In the genomic region with DNA sequence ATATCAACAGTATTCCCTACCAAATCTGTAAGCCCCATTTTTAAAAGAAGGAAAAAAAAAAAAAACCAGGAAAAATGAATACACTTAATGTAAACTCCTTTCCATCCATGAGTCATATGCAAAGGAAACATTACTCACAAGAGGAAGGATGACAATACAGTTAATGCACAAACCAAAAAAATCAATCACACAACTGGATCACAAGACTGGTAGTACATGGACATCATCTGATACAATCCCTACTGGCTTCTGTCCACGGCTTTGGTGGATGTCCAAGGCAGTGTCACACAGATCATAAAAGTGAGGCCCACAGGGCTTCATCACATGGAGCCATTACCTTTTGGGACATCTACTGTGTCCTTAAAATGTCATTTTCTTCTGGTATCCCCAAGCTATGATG, we compare ENCODE assay signal across 23 cellular contexts. TPM values are rescaled to one million over a fixed set of nuclear protein-coding genes. Genes with fewer than 3 reads are reported as not detected.
DNase-seq lines count a peak whose midpoint lies in the region; ATAC-seq, FAIRE-seq and TF ChIP-seq lines count a peak whose summit lies in the region.
"Had no signal": no experiment of that assay in that cellular context is flagged by ENCODE, and none has a peak within 500 bp of the region (broad histone marks: within the 10 kb centered on the region; RNA-seq: fewer than 3 reads in every experiment).

No MANE protein-coding gene starts in this region.

- H3K9ac ChIP-seq in keratinocyte (ENCODE audit: control insufficient read depth, extremely low read depth, insufficient read depth, low read length), result no peak overlapping the region

- ATAC-seq in GM18907 (IDR thresholded peaks at IDR 0.05; ENCODE audit: unreplicated experiment), result no peak
- no peak for ATAC-seq in WTC11
- ATAC-seq in HG03135 (IDR thresholded peaks at IDR 0.05; ENCODE audit: unreplicated experiment), result no peak
- ATAC-seq: esophagus mucosa; stimulated activated memory B cell treated with anti-CD40 and anti-IgM and Interleukin-4, amounts not matched to agents 10 μg/mL and 1 μg/mL and 100 μg/mL, for 72 hours; T-helper 17 cell had no signal

- H3K36me3 ChIP-seq in brain microvascular endothelial cell (replicated peaks), result peaks cover 5% of the 10 kb centered on the region
- H3K36me3 ChIP-seq in keratinocyte (ENCODE audit: control insufficient read depth in 2 of 2, extremely low read depth in 1 of 2, insufficient read depth in 2 of 2, low read length in 2 of 2), result peaks cover 2 to 11% of the 10 kb centered on the region in 2 experiments

- H3K4me1 ChIP-seq in keratinocyte (ENCODE audit: control insufficient read depth, extremely low read depth, insufficient read depth, low read length), result peaks cover 10% of the 10 kb centered on the region
- H3K4me1 ChIP-seq: BE2C, psoas muscle, vagina had no signal

- FAIRE-seq in keratinocyte (lab: Jason Lieb, UNC), result peak; percentile 70
- FAIRE-seq: H1 had no signal

- peaks cover 2% of the 10 kb centered on the region for H3K79me2 ChIP-seq in keratinocyte (ENCODE audit: control insufficient read depth, insufficient read depth, low read length)

- H3K9me3 Mint-ChIP-seq in HFFc6 (no peaks in the 10 kb centered on the region), WTC11 (no peaks in the 10 kb centered on the region)
- H3K9me3 Mint-ChIP-seq: stimulated activated memory B cell treated with anti-CD40 and anti-IgM and Interleukin-4, amounts not matched to agents 10 μg/mL and 1 μg/mL and 100 μg/mL, for 72 hours had no signal

- H3K4me1 Mint-ChIP-seq in HFFc6 (ENCODE audit: low read depth) (peaks cover 33% of the 10 kb centered on the region), WTC11 (peaks cover 17% of the 10 kb centered on the region)

- H3K27ac ChIP-seq in AG04450 (ENCODE audit: low read depth, low read length), result peak overlapping the region; percentile 40
- peak overlapping the region; percentile 6 for H3K27ac ChIP-seq in brain microvascular endothelial cell
- H3K27ac ChIP-seq in keratinocyte (ENCODE audit: control insufficient read depth, insufficient read depth, low read length), result peak overlapping the region; percentile 69
- H3K27ac ChIP-seq: psoas muscle, vagina had no signal

- no peak for TF ChIP-seq CTCF in AG04450 (IDR thresholded peaks at IDR 0.05; ENCODE audit: low read depth, low read length)
- no peak for TF ChIP-seq CTCF in HFFc6 (IDR thresholded peaks at IDR 0.05)
- TF ChIP-seq CTCF in brain microvascular endothelial cell (IDR thresholded peaks at IDR 0.05; ENCODE audit: low read depth, low read length, missing control alignments), result no peak
- no peak for TF ChIP-seq CTCF in keratinocyte (optimal IDR thresholded peaks at IDR 0.05 in 1 of 3, IDR thresholded peaks at IDR 0.05 in 1 of 3, conservative IDR thresholded peaks at IDR 0.05 in 1 of 3; ENCODE audit: extremely low read depth in 1 of 3, insufficient read depth in 2 of 3, low read length in 3 of 3)
- no peak for TF ChIP-seq CTCF in WTC11 (IDR thresholded peaks at IDR 0.05)

- H3K27ac Mint-ChIP-seq in HFFc6, result peak overlapping the region; percentile 93
- H3K27ac Mint-ChIP-seq in WTC11, result no peak overlapping the region
- H3K27ac Mint-ChIP-seq: stimulated activated memory B cell treated with anti-CD40 and anti-IgM and Interleukin-4, amounts not matched to agents 10 μg/mL and 1 μg/mL and 100 μg/mL, for 72 hours; T-helper 17 cell had no signal

- H3K4me2 ChIP-seq in keratinocyte (ENCODE audit: control insufficient read depth, extremely low read depth, insufficient read depth, low read depth, low read length), result peak overlapping the region; percentile 17

- no peaks in the 10 kb centered on the region for H4K20me1 ChIP-seq in keratinocyte (ENCODE audit: control insufficient read depth, extremely low read depth, insufficient read depth, low read length)

- peak overlapping the region; percentile 0; the same call in 1 of the 2 replicates for H3K4me3 Mint-ChIP-seq in HFFc6
- no peak overlapping the region for H3K4me3 Mint-ChIP-seq in WTC11
- H3K4me3 Mint-ChIP-seq: stimulated activated memory B cell treated with anti-CD40 and anti-IgM and Interleukin-4, amounts not matched to agents 10 μg/mL and 1 μg/mL and 100 μg/mL, for 72 hours; T-helper 17 cell had no signal

- POLR2A ChIA-PET in AG04450 (lab: Yijun Ruan, JAX) (no interaction called here), WTC11 (lab: Charles Lee) (no interaction called here)

- no peak for DNase-seq in AG04450 (ENCODE audit: low read depth, low spot score)
- peak; percentile 64 for DNase-seq in HFFc6
- no peak for DNase-seq in brain microvascular endothelial cell
- no peak for DNase-seq in keratinocyte (ENCODE audit: low read depth, low spot score)
- DNase-seq in inferior parietal cortex (ENCODE audit: extremely low spot score), result no peak
- DNase-seq in WTC11 (ENCODE audit: low spot score), result no peak
- DNase-seq: activated CD4-positive, alpha-beta T cell treated with anti-CD3 and anti-CD28 coated beads for 48 hours; activated effector memory CD4-positive, alpha-beta T cell treated with anti-CD3 and anti-CD28 coated beads, Interleukin-2, amount 50 U/mL, for 16 hours; BE2C; central memory CD4-positive, alpha-beta T cell; DND-41; NCI-H1105; NCI-H446 treated with DMSO at 0.1 percent for 48 hours; OCI-M1; psoas muscle; stimulated activated CD4-positive, alpha-beta T cell treated with anti-CD3 and anti-CD28 coated beads, Interleukin-4, amount 100 ng/mL, for 24 hours; T-helper 17 cell had no signal

- no peaks in the 10 kb centered on the region for H3K9me3 ChIP-seq in AG04450 (ENCODE audit: control insufficient read depth, insufficient read depth, low read length)
- no peaks in the 10 kb centered on the region for H3K9me3 ChIP-seq in keratinocyte (ENCODE audit: control insufficient read depth, low read depth, low read length)
- H3K9me3 ChIP-seq: BE2C, psoas muscle, vagina had no signal

- H3K36me3 Mint-ChIP-seq in HFFc6 (ENCODE audit: low read depth) (peaks cover 48% of the 10 kb centered on the region), WTC11 (peaks cover 29% of the 10 kb centered on the region)

- no peaks in the 10 kb centered on the region for H3K27me3 ChIP-seq in AG04450 (ENCODE audit: control insufficient read depth, insufficient read depth, low read length)
- no peaks in the 10 kb centered on the region for H3K27me3 ChIP-seq in brain microvascular endothelial cell (replicated peaks)
- H3K27me3 ChIP-seq in keratinocyte (ENCODE audit: control insufficient read depth, extremely low read depth, insufficient read depth, low read length), result no peaks in the 10 kb centered on the region
- H3K27me3 ChIP-seq: BE2C, vagina had no signal

- H2AFZ ChIP-seq in keratinocyte (ENCODE audit: control insufficient read depth, low read length), result no peak overlapping the region

- dilution Hi-C loops in keratinocyte (cut with MboI; ENCODE audit: extremely low pct_ligation_motif_present, low sequenced_read_pairs), result no loop called here

- CTCF ChIA-PET in AG04450 (lab: Charles Lee) (no interaction called here), WTC11 (lab: Charles Lee) (no interaction called here)

- H3K4me3 ChIP-seq in AG04450 (ENCODE audit: low read depth, low read length) (no peak overlapping the region), brain microvascular endothelial cell (ENCODE audit: low read depth, low read length) (no peak overlapping the region), keratinocyte (ENCODE audit: control insufficient read depth in 2 of 3, extremely low read depth in 1 of 3, insufficient read depth in 2 of 3, low read depth in 1 of 3, low read length in 3 of 3) (no peak overlapping the region)
- H3K4me3 ChIP-seq: psoas muscle, vagina had no signal

- H3K27me3 Mint-ChIP-seq in HFFc6 (ENCODE audit: insufficient read depth) (peaks cover 2% of the 10 kb centered on the region; the same call in 1 of the 2 replicates), WTC11 (ENCODE audit: low read depth) (no peaks in the 10 kb centered on the region)
- H3K27me3 Mint-ChIP-seq: stimulated activated memory B cell treated with anti-CD40 and anti-IgM and Interleukin-4, amounts not matched to agents 10 μg/mL and 1 μg/mL and 100 μg/mL, for 72 hours; T-helper 17 cell had no signal

- H3K9me1 ChIP-seq in keratinocyte (ENCODE audit: control insufficient read depth, extremely low read depth, insufficient read depth, low read length), result no peaks in the 10 kb centered on the region

- in situ Hi-C loops in brain microvascular endothelial cell (cut with HindIII; ENCODE audit: low pct_ligation_motif_present, low sequenced_read_pairs), result no loop called here

TF ChIP-seq in WTC11, 78 proteins besides CTCF, POLR2A, EP300 and RAD21 (continues in another document):
- TF ChIP-seq SP1 (CRISPR knock-in tag; conservative IDR thresholded peaks at IDR 0.05), result no peak
- TF ChIP-seq, protein P1, sequence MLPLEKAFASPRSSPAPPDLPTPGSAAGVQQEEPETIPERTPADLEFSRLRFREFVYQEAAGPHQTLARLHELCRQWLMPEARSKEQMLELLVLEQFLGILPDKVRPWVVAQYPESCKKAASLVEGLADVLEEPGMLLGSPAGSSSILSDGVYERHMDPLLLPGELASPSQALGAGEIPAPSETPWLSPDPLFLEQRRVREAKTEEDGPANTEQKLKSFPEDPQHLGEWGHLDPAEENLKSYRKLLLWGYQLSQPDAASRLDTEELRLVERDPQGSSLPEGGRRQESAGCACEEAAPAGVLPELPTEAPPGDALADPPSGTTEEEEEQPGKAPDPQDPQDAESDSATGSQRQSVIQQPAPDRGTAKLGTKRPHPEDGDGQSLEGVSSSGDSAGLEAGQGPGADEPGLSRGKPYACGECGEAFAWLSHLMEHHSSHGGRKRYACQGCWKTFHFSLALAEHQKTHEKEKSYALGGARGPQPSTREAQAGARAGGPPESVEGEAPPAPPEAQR (CRISPR knock-in tag; IDR thresholded peaks at IDR 0.05), result no peak
- TF ChIP-seq OVOL2 (CRISPR knock-in tag; IDR thresholded peaks at IDR 0.05; ENCODE audit: borderline replicate concordance), result no peak

RNA-seq across cellular contexts. Expression of gene SUCLG2, which starts 44.0 kb away (rescaled TPM):
- polyA plus RNA-seq in AG04450 (2011; rRNA removed) (37.2 and 54.2 TPM in 2 replicates), keratinocyte (15.6 to 26.7 TPM (median 20.5 TPM) in 3 replicates)
- polyA minus RNA-seq in AG04450 (2011; rRNA and poly(A)+ RNA removed), result 20.0 and 30.3 TPM in 2 replicates
- total RNA-seq in HFFc6 (2021; fragmentation: NEBNext Ultra II Directional; extraction: Animal tissue kit (Norgen Biotek cat#: 25700)), result 10 to 100 TPM; 50.2 to 81.4 (median 75.2) TPM
- polyA plus RNA-seq in keratinocyte (2011; ENCODE audit: low read depth), result 19.9 TPM
- 18.0 and 25.0 TPM in 2 replicates for polyA plus RNA-seq in keratinocyte (2011; cell fraction: cytosol; rRNA removed)
- polyA plus RNA-seq in keratinocyte (2011; cell fraction: nucleus; rRNA removed), result 10.9 and 13.6 TPM in 2 replicates
- polyA plus RNA-seq in keratinocyte (2012; ENCODE audit: low replicate concordance), result 18.4 and 25.2 TPM in 2 replicates
- polyA minus RNA-seq in keratinocyte, result 3.1 to 18.3 TPM (median 9.6 TPM) in 3 replicates
- polyA minus RNA-seq in keratinocyte (2011; cell fraction: cytosol; rRNA and poly(A)+ RNA removed), result 17.6 TPM
- polyA minus RNA-seq in keratinocyte (2011; cell fraction: nucleus; rRNA and poly(A)+ RNA removed), result 10.2 and 15.4 TPM in 2 replicates
- 39.7 to 57.4 TPM (median 54.1 TPM) in 3 replicates for total RNA-seq in WTC11 (2021)

Comparison
In these comparisons a context has a peak if more than half of its experiments do, and no peak if none do; other contexts are left out.
1. H3K27ac ChIP-seq: peak in every context shown above with its lines; median percentile 69 in keratinocyte; 40 in AG04450; 6 in brain microvascular endothelial cell.